8 cellular contexts compared by ENCODE assay signal in genomic region chr19:48900477-48901452, GRCh38. TPM values are rescaled to one million over a fixed set of nuclear protein-coding genes. Genes with fewer than 3 reads are reported as not detected.
A peak's percentile ranks its signal among the peaks of the same experiment; 100 is the strongest.
DNase-seq lines count a peak whose midpoint lies in the region; ATAC-seq and TF ChIP-seq lines count a peak whose summit lies in the region.

No MANE protein-coding gene starts in this region.

- peaks cover 28% of the 10 kb centered on the region for H3K36me3 Mint-ChIP-seq in activated CD4-positive, alpha-beta memory T cell treated with anti-CD3 and anti-CD28 coated beads for 36 hours
- H3K36me3 Mint-ChIP-seq in neural crest cell (ENCODE audit: low read depth), result peaks cover 9% of the 10 kb centered on the region

- POLR2A ChIA-PET in activated CD4-positive, alpha-beta memory T cell treated with anti-CD3 and anti-CD28 coated beads for 36 hours (lab: Charles Lee), result interaction anchor here (0.8 to 4.7 kb wide), 9 partner anchors 22 to 93 kb away, joined by 3 to 29 read pairs (median 5); partner anchors contain the start of genes FTL, GYS1, PPP1R15A and RUVBL2

- no peaks in the 10 kb centered on the region for H3K9me3 ChIP-seq in fibroblast of lung (ENCODE audit: control insufficient read depth, insufficient read depth, low read depth, low read length)

- H3K4me2 ChIP-seq in fibroblast of lung (ENCODE audit: extremely low read depth, insufficient read depth, low read length), result peak overlapping the region; percentile 98

- TF ChIP-seq CTCF in HL-60 (IDR thresholded peaks at IDR 0.05; ENCODE audit: insufficient read depth, low read length) (no peak), fibroblast of lung (conservative IDR thresholded peaks at IDR 0.05 in 1 of 2, IDR thresholded peaks at IDR 0.05 in 1 of 2; ENCODE audit: low read depth in 1 of 2, low read length in 2 of 2) (no peak), neural crest cell (conservative IDR thresholded peaks at IDR 0.05) (no peak)

- no peaks in the 10 kb centered on the region for H3K4me1 ChIP-seq in fibroblast of lung (ENCODE audit: control insufficient read depth, extremely low read depth, insufficient read depth, low read length)

- peak overlapping the region; percentile 97 for H3K27ac Mint-ChIP-seq in activated CD4-positive, alpha-beta memory T cell treated with anti-CD3 and anti-CD28 coated beads for 36 hours
- peak overlapping the region; percentile 93 for H3K27ac Mint-ChIP-seq in neural crest cell (ENCODE audit: unreplicated experiment)

- peaks cover under 1% of the 10 kb centered on the region for H3K27me3 Mint-ChIP-seq in activated CD4-positive, alpha-beta memory T cell treated with anti-CD3 and anti-CD28 coated beads for 36 hours
- no peaks in the 10 kb centered on the region for H3K27me3 Mint-ChIP-seq in neural crest cell (ENCODE audit: low read depth)

- no peaks in the 10 kb centered on the region for H3K9me3 Mint-ChIP-seq in activated CD4-positive, alpha-beta memory T cell treated with anti-CD3 and anti-CD28 coated beads for 36 hours
- no peaks in the 10 kb centered on the region for H3K9me3 Mint-ChIP-seq in neural crest cell

- H3K79me2 ChIP-seq in fibroblast of lung (ENCODE audit: control insufficient read depth, insufficient read depth, low read length), result peaks cover 17% of the 10 kb centered on the region

- intact Hi-C loops in activated CD4-positive, alpha-beta memory T cell treated with anti-CD3 and anti-CD28 coated beads for 36 hours (cut with micrococcal nuclease), result loop anchor here (1.0 to 2.0 kb wide), 3 partner anchors 25 to 64 kb away; partner anchors contain the start of genes DHDH and FTL

- H3K27me3 ChIP-seq in HL-60 (ENCODE audit: insufficient read depth, poor library complexity, severe bottlenecking), result no peaks in the 10 kb centered on the region
- no peaks in the 10 kb centered on the region for H3K27me3 ChIP-seq in fibroblast of lung (ENCODE audit: control insufficient read depth, insufficient read depth, low read length)

- no peak for ATAC-seq in HG02759 (IDR thresholded peaks at IDR 0.05; ENCODE audit: unreplicated experiment)

- peak overlapping the region; percentile 96 for H3K4me3 ChIP-seq in HL-60 (replicated peaks; ENCODE audit: insufficient read depth, low read length)
- H3K4me3 ChIP-seq in fibroblast of lung (replicated peaks in 1 of 4; ENCODE audit: control extremely low read depth in 1 of 4, insufficient read depth in 1 of 4, low read depth in 3 of 4, low read length in 4 of 4), result peak overlapping the region; percentile 79 to 100 (median 93)

- in situ Hi-C loops in Caki2 (cut with HindIII; ENCODE audit: low pct_unique_long_range_greater_than_20kb, low sequenced_read_pairs), result no loop called here

- peaks cover 28% of the 10 kb centered on the region for H3K4me1 Mint-ChIP-seq in activated CD4-positive, alpha-beta memory T cell treated with anti-CD3 and anti-CD28 coated beads for 36 hours (ENCODE audit: low read depth)
- H3K4me1 Mint-ChIP-seq in neural crest cell, result peaks cover 23% of the 10 kb centered on the region

- H3K36me3 ChIP-seq in fibroblast of lung (ENCODE audit: control insufficient read depth, insufficient read depth, low read length), result peaks cover 6% of the 10 kb centered on the region

- peak overlapping the region; percentile 11 for H2AFZ ChIP-seq in fibroblast of lung (ENCODE audit: low read length)

- H3K27ac ChIP-seq in HL-60 (replicated peaks), result peak overlapping the region; percentile 61
- peak overlapping the region; percentile 92 for H3K27ac ChIP-seq in fibroblast of lung (ENCODE audit: insufficient read depth, low read length)

- H4K20me1 ChIP-seq in fibroblast of lung (ENCODE audit: control insufficient read depth, extremely low read depth, insufficient read depth, low read length), result no peaks in the 10 kb centered on the region

- H3K4me3 Mint-ChIP-seq in activated CD4-positive, alpha-beta memory T cell treated with anti-CD3 and anti-CD28 coated beads for 36 hours, result peak overlapping the region; percentile 96
- peak overlapping the region; percentile 92 for H3K4me3 Mint-ChIP-seq in neural crest cell

- CTCF ChIA-PET in activated CD4-positive, alpha-beta memory T cell treated with anti-CD3 and anti-CD28 coated beads for 36 hours (lab: Charles Lee), result interaction anchor here (0.7 to 3.1 kb wide), 11 partner anchors 26 to 866 kb away, joined by 3 to 14 read pairs (median 4); partner anchors contain the start of genes BAX, GYS1 and RUVBL2

- H3K9ac ChIP-seq in fibroblast of lung (ENCODE audit: insufficient read depth, low read length), result peak overlapping the region; percentile 92

- DNase-seq in Caki2 (ENCODE audit: low read depth), result peak; percentile 63
- DNase-seq in HL-60 (ENCODE audit: low read depth in 1 of 2, low spot score in 1 of 2), result peak in 1 of 2 experiments; percentile 43
- DNase-seq in activated CD4-positive, alpha-beta memory T cell treated with anti-CD3 and anti-CD28 coated beads for 36 hours, result peak; percentile 37
- peak; percentile 33 to 60 for DNase-seq in fibroblast of lung (ENCODE audit: low read depth in 2 of 2)
- DNase-seq in neural crest cell (ENCODE audit: low read depth, low spot score), result no peak
- DNase-seq in activated CD4-positive, CD25-positive, alpha-beta regulatory T cell treated with anti-CD3 and anti-CD28 coated beads, Interleukin-2, amount 50 U/mL, for 72 hours, result no peak
- DNase-seq in stimulated activated CD4-positive, alpha-beta T cell treated with anti-CD3 and anti-CD28 coated beads, Interleukin-1b, Interleukin-23, amount 100 ng/mL, for 48 hours, result no peak

RNA-seq across cellular contexts. Expression of gene NUCB1, which starts 0.7 kb away (rescaled TPM):
- 338 and 348 TPM in 2 replicates for total RNA-seq in Caki2 (2014; rRNA removed; shearing (Covaris generic); ENCODE audit: low replicate concordance)
- 100 to 1,000 TPM; 154 to 159 TPM for total RNA-seq in activated CD4-positive, alpha-beta memory T cell treated with anti-CD3 and anti-CD28 coated beads for 36 hours
- total RNA-seq in fibroblast of lung, result 130 and 137 TPM in 2 replicates
- polyA plus RNA-seq in fibroblast of lung, result 101 and 129 TPM in 2 replicates
- 179 and 237 TPM in 2 replicates for polyA plus RNA-seq in fibroblast of lung (2012)
- 127 and 321 TPM in 2 replicates for polyA minus RNA-seq in fibroblast of lung (ENCODE audit: low replicate concordance)
- total RNA-seq in neural crest cell, result 102 and 108 TPM in 2 replicates

RNA-seq across cellular contexts. Expression of gene TULP2, which starts 2.2 kb away (rescaled TPM):
- not detected in 2 replicates for total RNA-seq in Caki2 (2014; rRNA removed; shearing (Covaris generic); ENCODE audit: low replicate concordance)
- under 1 TPM; 0.34 to 0.59 TPM for total RNA-seq in activated CD4-positive, alpha-beta memory T cell treated with anti-CD3 and anti-CD28 coated beads for 36 hours
- total RNA-seq in fibroblast of lung, result 0.51 and 0.83 TPM in 2 replicates
- 0.10 and 0.28 TPM in 2 replicates for polyA plus RNA-seq in fibroblast of lung
- 0.19 and 0.24 TPM in 2 replicates for polyA plus RNA-seq in fibroblast of lung (2012)
- polyA minus RNA-seq in fibroblast of lung (ENCODE audit: low replicate concordance), result 0.63 TPM in 1 of 2 replicates, not detected in the other
- total RNA-seq in neural crest cell, result not detected in 2 replicates

RNA-seq across cellular contexts. Expression of gene PPP1R15A, which starts 28.5 kb away (rescaled TPM):
- 51.0 and 52.5 TPM in 2 replicates for total RNA-seq in Caki2 (2014; rRNA removed; shearing (Covaris generic); ENCODE audit: low replicate concordance)
- 10 to 100 TPM; 49.7 to 52.0 TPM for total RNA-seq in activated CD4-positive, alpha-beta memory T cell treated with anti-CD3 and anti-CD28 coated beads for 36 hours
- total RNA-seq in fibroblast of lung (87.3 and 166 TPM in 2 replicates), neural crest cell (27.5 and 27.8 TPM in 2 replicates)
- 46.3 and 116 TPM in 2 replicates for polyA plus RNA-seq in fibroblast of lung
- 53.8 and 120 TPM in 2 replicates for polyA plus RNA-seq in fibroblast of lung (2012)
- polyA minus RNA-seq in fibroblast of lung (ENCODE audit: low replicate concordance), result 19.5 and 31.9 TPM in 2 replicates

RNA-seq across cellular contexts. Expression of gene PLEKHA4, which starts 32.3 kb away (rescaled TPM):
- total RNA-seq in Caki2 (2014; rRNA removed; shearing (Covaris generic); ENCODE audit: low replicate concordance), result 0.70 and 11.5 TPM in 2 replicates
- 10 to 100 TPM; 10.5 to 11.0 TPM for total RNA-seq in activated CD4-positive, alpha-beta memory T cell treated with anti-CD3 and anti-CD28 coated beads for 36 hours
- 18.7 and 20.0 TPM in 2 replicates for total RNA-seq in fibroblast of lung
- polyA plus RNA-seq in fibroblast of lung, result 6.6 and 11.1 TPM in 2 replicates
- 33.4 and 58.7 TPM in 2 replicates for polyA plus RNA-seq in fibroblast of lung (2012)
- 18.3 and 27.2 TPM in 2 replicates for polyA minus RNA-seq in fibroblast of lung (ENCODE audit: low replicate concordance)
- 38.1 and 41.8 TPM in 2 replicates for total RNA-seq in neural crest cell

RNA-seq across cellular contexts. Expression of gene DHDH, which starts 32.7 kb away (rescaled TPM):
- 1.6 and 4.4 TPM in 2 replicates for total RNA-seq in Caki2 (2014; rRNA removed; shearing (Covaris generic); ENCODE audit: low replicate concordance)
- total RNA-seq in activated CD4-positive, alpha-beta memory T cell treated with anti-CD3 and anti-CD28 coated beads for 36 hours, result 1 to 10 TPM; 2.0 to 2.8 TPM
- total RNA-seq in fibroblast of lung (0.17 TPM in 1 of 2 replicates, not detected in the other), neural crest cell (0.47 and 0.82 TPM in 2 replicates)
- 0.08 TPM in 1 of 2 replicates, not detected in the other for polyA plus RNA-seq in fibroblast of lung
- polyA plus RNA-seq in fibroblast of lung (2012), result 0.15 and 0.21 TPM in 2 replicates
- not detected in 2 replicates for polyA minus RNA-seq in fibroblast of lung (ENCODE audit: low replicate concordance)

Comparison
In these comparisons a context has a peak if more than half of its experiments do, and no peak if none do; other contexts are left out.
1. DNase-seq: peak in Caki2 (single experiment), activated CD4-positive, alpha-beta memory T cell treated with anti-CD3 and anti-CD28 coated beads for 36 hours (single experiment) and fibroblast of lung (2 of 2); none in neural crest cell (single experiment), activated CD4-positive, CD25-positive, alpha-beta regulatory T cell treated with anti-CD3 and anti-CD28 coated beads, Interleukin-2, amount 50 U/mL, for 72 hours (single experiment) and stimulated activated CD4-positive, alpha-beta T cell treated with anti-CD3 and anti-CD28 coated beads, Interleukin-1b, Interleukin-23, amount 100 ng/mL, for 48 hours (single experiment).